ENCODE assay signal across 15 cellular contexts in the genomic region with DNA sequence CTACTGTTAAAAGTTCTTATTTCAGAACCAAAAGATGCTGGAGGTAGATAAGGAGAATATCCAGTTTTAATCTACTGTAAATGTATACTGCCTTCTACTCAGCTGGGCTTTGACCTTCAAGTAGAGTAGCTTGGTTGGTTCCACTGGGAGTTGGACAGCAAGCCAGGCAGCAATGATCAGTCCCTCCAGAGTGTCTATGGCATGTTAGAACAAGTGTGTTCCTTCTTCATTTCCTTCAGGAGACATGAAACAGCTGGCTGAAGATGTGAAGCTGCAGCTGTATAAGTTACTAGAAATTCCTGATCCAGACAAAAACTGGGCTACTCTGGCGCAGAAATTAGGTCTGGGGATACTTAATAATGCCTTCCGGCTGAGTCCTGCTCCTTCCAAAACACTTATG.
A peak's percentile ranks its signal among the peaks of the same experiment; 100 is the strongest.
DNase-seq lines count a peak whose midpoint lies in the region; ATAC-seq, FAIRE-seq and TF ChIP-seq lines count a peak whose summit lies in the region.
"Had no signal": no experiment of that assay in that cellular context is flagged by ENCODE, and none has a peak within 500 bp of the region (broad histone marks: within the 10 kb centered on the region; RNA-seq: fewer than 3 reads in every experiment).

No MANE protein-coding gene starts in this region.

- no peaks in the 10 kb centered on the region for H3K9me3 Mint-ChIP-seq in T-helper 2 cell treated with Interferon-gamma antibody and Interleukin-4, amounts not matched to agents 5 μg/mL and 100 μg/mL, for 36 hours
- H3K9me3 Mint-ChIP-seq in activated CD4-positive, alpha-beta memory T cell treated with anti-CD3 and anti-CD28 coated beads for 36 hours, result no peaks in the 10 kb centered on the region

- no peaks in the 10 kb centered on the region for H3K27me3 Mint-ChIP-seq in T-helper 2 cell treated with Interferon-gamma antibody and Interleukin-4, amounts not matched to agents 5 μg/mL and 100 μg/mL, for 36 hours (ENCODE audit: low read depth)
- no peaks in the 10 kb centered on the region for H3K27me3 Mint-ChIP-seq in activated CD4-positive, alpha-beta memory T cell treated with anti-CD3 and anti-CD28 coated beads for 36 hours

- H3K4me1 ChIP-seq in stomach (peaks cover 0 to 7% (median under 1%) of the 10 kb centered on the region in 4 donors), kidney (ENCODE audit: control insufficient read depth in 1 of 2, insufficient read depth in 1 of 2, low read depth in 1 of 2, low read length in 2 of 2) (no peaks in the 10 kb centered on the region)
- H3K4me1 ChIP-seq: right lobe of liver had no signal

- FAIRE-seq in kidney (lab: Jason Lieb, UNC), result no peak
- FAIRE-seq: frontal cortex had no signal

- H3K36me3 ChIP-seq in stomach (peaks cover 60 to 99% (median 97%) of the 10 kb centered on the region in 4 donors), brain microvascular endothelial cell (replicated peaks) (peaks cover 60% of the 10 kb centered on the region), kidney (ENCODE audit: control insufficient read depth in 1 of 2, insufficient read depth in 2 of 2, low read length in 2 of 2) (peaks cover 44 to 66% of the 10 kb centered on the region in 2 donors)

- TF ChIP-seq EP300 in stomach (IDR thresholded peaks at IDR 0.05), result no peak

- H3K4me3 ChIP-seq in stomach (no peak overlapping the region), brain microvascular endothelial cell (ENCODE audit: low read depth, low read length) (no peak overlapping the region), kidney (ENCODE audit: low read length in 2 of 2) (no peak overlapping the region)
- H3K4me3 ChIP-seq: right lobe of liver had no signal

- 80 to 99% (median 85%) methylated on average over 2 of the region's 2 CpGs for WGBS in stomach, 5 donors

- CTCF ChIA-PET in activated CD4-positive, alpha-beta memory T cell treated with anti-CD3 and anti-CD28 coated beads for 36 hours (lab: Charles Lee), result interaction anchor here (0.7 to 1.6 kb wide), 4 partner anchors 8 to 112 kb away, joined by 3 to 7 read pairs (median 3); no protein-coding TSS in a partner anchor

- no peak for TF ChIP-seq CTCF in stomach (IDR thresholded peaks at IDR 0.05)
- no peak for TF ChIP-seq CTCF in brain microvascular endothelial cell (IDR thresholded peaks at IDR 0.05; ENCODE audit: low read depth, low read length, missing control alignments)
- TF ChIP-seq CTCF in kidney (IDR thresholded peaks at IDR 0.05; ENCODE audit: borderline replicate concordance, extremely low read depth, insufficient read depth), result no peak

- POLR2A ChIA-PET in activated CD4-positive, alpha-beta memory T cell treated with anti-CD3 and anti-CD28 coated beads for 36 hours (lab: Charles Lee), result interaction anchor here (0.7 to 1.7 kb wide), 6 partner anchors 11 to 215 kb away, joined by 3 to 7 read pairs (median 4); a partner anchor contains a TSS

- TF ChIP-seq POLR2A in stomach (IDR thresholded peaks at IDR 0.05), result no peak

- no peak for DNase-seq in T-helper 2 cell treated with Interferon-gamma antibody and Interleukin-4, amounts not matched to agents 5 μg/mL and 100 μg/mL, for 36 hours (ENCODE audit: low spot score)
- DNase-seq in T-helper 2 cell (no peak), stomach (no peak), brain microvascular endothelial cell (no peak), kidney (no peak), hippocampal formation (lab: John Stamatoyannopoulos, UW) (no peak)
- DNase-seq in activated CD4-positive, alpha-beta memory T cell treated with anti-CD3 and anti-CD28 coated beads for 36 hours, result no peak
- DNase-seq: activated CD4-positive, CD25-positive, alpha-beta regulatory T cell treated with anti-CD3 and anti-CD28 coated beads, Interleukin-2, amount 50 U/mL, for 72 hours; cortex of kidney; H7; islet precursor cell; right lobe of liver; SK-N-SH had no signal

- intact Hi-C loops in activated CD4-positive, alpha-beta memory T cell treated with anti-CD3 and anti-CD28 coated beads for 36 hours (cut with micrococcal nuclease), result loop anchor here (2.0 to 5.0 kb wide), 4 partner anchors 13 to 215 kb away; a partner anchor contains a TSS
- intact Hi-C loops in stomach (cut with DNase I; ENCODE audit: low total_unique reads), result no loop called here
- intact Hi-C loops in kidney (cut with DNase I), result no loop called here

- no peak overlapping the region for H3K9ac ChIP-seq in kidney (ENCODE audit: low read length in 2 of 2)
- H3K9ac ChIP-seq: SK-N-SH had no signal

- peak overlapping the region in 4 of 5 donors; percentile 21 to 66 (median 58) for H3K27ac ChIP-seq in stomach
- H3K27ac ChIP-seq in brain microvascular endothelial cell, result no peak overlapping the region
- no peak overlapping the region for H3K27ac ChIP-seq in kidney (ENCODE audit: low read depth in 2 of 2, low read length in 2 of 2)

- H3K27me3 ChIP-seq in stomach (no peaks in the 10 kb centered on the region), brain microvascular endothelial cell (replicated peaks) (no peaks in the 10 kb centered on the region)
- H3K27me3 ChIP-seq: right lobe of liver had no signal

- H3K4me3 Mint-ChIP-seq in T-helper 2 cell treated with Interferon-gamma antibody and Interleukin-4, amounts not matched to agents 5 μg/mL and 100 μg/mL, for 36 hours, result peak overlapping the region; percentile 79
- peak overlapping the region; percentile 43 for H3K4me3 Mint-ChIP-seq in activated CD4-positive, alpha-beta memory T cell treated with anti-CD3 and anti-CD28 coated beads for 36 hours

- H3K27ac Mint-ChIP-seq in T-helper 2 cell treated with Interferon-gamma antibody and Interleukin-4, amounts not matched to agents 5 μg/mL and 100 μg/mL, for 36 hours, result peak overlapping the region; percentile 98
- peak overlapping the region; percentile 93 for H3K27ac Mint-ChIP-seq in activated CD4-positive, alpha-beta memory T cell treated with anti-CD3 and anti-CD28 coated beads for 36 hours

- H3K4me1 Mint-ChIP-seq in T-helper 2 cell treated with Interferon-gamma antibody and Interleukin-4, amounts not matched to agents 5 μg/mL and 100 μg/mL, for 36 hours (ENCODE audit: low read depth), result peaks cover 85% of the 10 kb centered on the region
- peaks cover 87% of the 10 kb centered on the region for H3K4me1 Mint-ChIP-seq in activated CD4-positive, alpha-beta memory T cell treated with anti-CD3 and anti-CD28 coated beads for 36 hours (ENCODE audit: low read depth)

- H3K36me3 Mint-ChIP-seq in T-helper 2 cell treated with Interferon-gamma antibody and Interleukin-4, amounts not matched to agents 5 μg/mL and 100 μg/mL, for 36 hours (ENCODE audit: low read depth), result peaks cover 93% of the 10 kb centered on the region
- peaks cover 84% of the 10 kb centered on the region for H3K36me3 Mint-ChIP-seq in activated CD4-positive, alpha-beta memory T cell treated with anti-CD3 and anti-CD28 coated beads for 36 hours

- H3K9me3 ChIP-seq in stomach (no peaks in the 10 kb centered on the region), kidney (ENCODE audit: control insufficient read depth in 1 of 2, low read length in 2 of 2) (no peaks in the 10 kb centered on the region)
- H3K9me3 ChIP-seq: right lobe of liver, SK-N-SH had no signal

- in situ Hi-C loops in brain microvascular endothelial cell (cut with HindIII; ENCODE audit: low pct_ligation_motif_present, low sequenced_read_pairs), result loop anchor here (25.0 kb wide), 1 partner anchor 400 kb away; a partner anchor contains a TSS

- peak; percentile 71 for ATAC-seq in esophagus mucosa

Comparison
In these comparisons a context has a peak if more than half of its experiments do, and no peak if none do; other contexts are left out.
1. H3K27ac ChIP-seq: peak in stomach (4 of 5); none in brain microvascular endothelial cell (single experiment) and kidney (0 of 2).